Comparison of ENCODE assay signal across 9 cellular contexts in the genomic region with DNA sequence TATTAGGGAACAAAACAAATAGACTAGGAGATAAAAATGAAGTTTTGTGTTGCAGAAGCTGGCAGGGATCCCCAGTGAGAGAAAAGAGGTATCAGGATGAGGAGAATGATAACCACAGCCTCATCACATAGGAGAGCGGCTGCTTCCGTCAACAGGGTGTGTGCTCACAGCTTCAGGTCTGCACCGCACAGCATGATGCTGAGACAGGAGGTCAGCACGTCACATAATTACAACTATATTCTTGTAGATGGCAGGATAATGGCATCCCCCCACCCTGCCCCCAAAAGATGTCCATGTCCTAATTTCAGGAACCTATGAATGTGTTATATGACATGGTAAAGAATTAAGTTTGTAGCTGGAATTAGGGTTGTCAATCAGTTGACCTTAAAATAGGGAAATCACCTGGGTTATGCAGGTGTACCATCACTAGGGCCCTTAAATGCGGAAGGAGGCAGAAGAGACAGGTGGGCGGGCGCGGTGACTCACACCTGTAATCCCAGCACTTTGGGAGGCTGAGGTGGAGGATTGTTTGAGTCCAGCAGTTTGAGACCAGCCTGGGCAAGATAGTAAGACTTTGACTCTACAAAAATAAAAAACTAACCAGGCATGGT.
DNase-seq lines count a peak whose midpoint lies in the region; ATAC-seq, FAIRE-seq and TF ChIP-seq lines count a peak whose summit lies in the region.
"Had no signal": no experiment of that assay in that cellular context is flagged by ENCODE, and none has a peak within 500 bp of the region (broad histone marks: within the 10 kb centered on the region; RNA-seq: fewer than 3 reads in every experiment).

No MANE protein-coding gene starts in this region.

- no peak for FAIRE-seq in HTR-8/SVneo (lab: Jason Lieb, UNC)

- H3K27me3 ChIP-seq in Peyer's patch (no peaks in the 10 kb centered on the region), foreskin keratinocyte (no peaks in the 10 kb centered on the region)

- H3K27ac ChIP-seq in Peyer's patch (peak overlapping the region in 3 of 4 donors; percentile 38 to 70 (median 40)), foreskin keratinocyte (peak overlapping the region; percentile 11)

- no peaks in the 10 kb centered on the region for H3K9me3 ChIP-seq in Peyer's patch

- H3K4me1 ChIP-seq in Peyer's patch: peaks cover 0 to 22% (median 14%) of the 10 kb centered on the region in 4 donors
- H3K4me1 ChIP-seq in foreskin keratinocyte: peaks cover 21% of the 10 kb centered on the region

- peak; percentile 41 for ATAC-seq in foreskin keratinocyte

- TF ChIP-seq POLR2A in Peyer's patch (IDR thresholded peaks at IDR 0.05): no peak

- TF ChIP-seq CTCF in Peyer's patch (IDR thresholded peaks at IDR 0.05) (no peak), foreskin keratinocyte (conservative IDR thresholded peaks at IDR 0.05) (no peak)

- H3K36me3 ChIP-seq in Peyer's patch: no peaks in the 10 kb centered on the region

- no peak overlapping the region for H3K4me3 ChIP-seq in Peyer's patch

- DNase-seq in Peyer's patch: peak in 2 of 3 donors; percentile 70 to 80
- peak; percentile 69 for DNase-seq in activated T-cell treated with anti-CD3 and anti-CD28 coated beads, Interleukin-2, amount 50 U/mL, for 1 hour
- peak in 1 of 2 donors; percentile 34 for DNase-seq in foreskin keratinocyte
- DNase-seq in stimulated activated naive CD4-positive, alpha-beta T cell (lab: John Stamatoyannopoulos, UW): peak; percentile 55 to 87 (median 74)
- no peak for DNase-seq in inferior parietal cortex (ENCODE audit: extremely low spot score)
- no peak for DNase-seq in HK-2 (ENCODE audit: unreplicated experiment)
- DNase-seq in kidney tubule cell (ENCODE audit: low spot score): no peak
- no peak for DNase-seq in HTR-8/SVneo (ENCODE audit: insufficient read length, low spot score)
- DNase-seq: NCI-H446 treated with DMSO at 0.1 percent for 48 hours had no signal

Comparison
In these comparisons a context has a peak if more than half of its experiments do, and no peak if none do; other contexts are left out.
1. DNase-seq: peak in Peyer's patch (2 of 3), activated T-cell treated with anti-CD3 and anti-CD28 coated beads, Interleukin-2, amount 50 U/mL, for 1 hour (single experiment) and stimulated activated naive CD4-positive, alpha-beta T cell (6 of 6); none in inferior parietal cortex (single experiment), HK-2 (single experiment), kidney tubule cell (single experiment) and HTR-8/SVneo (single experiment).